Comparison of ENCODE assay signal across 8 cellular contexts in the genomic region with DNA sequence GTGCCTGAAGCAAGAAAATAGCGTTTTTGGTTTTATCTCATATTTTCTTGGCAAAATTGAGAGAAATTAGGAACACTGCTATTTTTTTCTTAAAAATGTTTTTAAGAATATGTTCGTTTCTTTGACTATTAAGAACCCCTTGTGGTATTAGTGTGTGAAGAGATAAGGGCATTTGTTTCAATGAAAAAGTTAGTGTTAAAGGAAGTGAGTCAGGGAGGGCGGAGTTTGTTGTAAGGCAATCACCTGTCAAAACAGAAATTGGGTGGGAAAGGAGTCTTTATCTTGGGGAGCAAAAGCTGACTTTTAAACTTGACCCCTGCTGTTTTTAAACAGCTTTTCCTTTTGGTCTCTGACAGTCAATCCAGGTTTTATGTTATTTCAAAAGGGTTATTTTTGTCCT. TPM values are rescaled to one million over a fixed set of nuclear protein-coding genes. Genes with fewer than 3 reads are reported as not detected.
DNase-seq lines count a peak whose midpoint lies in the region; ATAC-seq and TF ChIP-seq lines count a peak whose summit lies in the region.

No MANE protein-coding gene starts in this region.

- H3K4me3 Mint-ChIP-seq in activated T-cell treated with anti-CD3 and anti-CD28 coated beads, Interleukin-2, amount 50 U/mL, for 72 hours = peak overlapping the region; percentile 98 to 99

- peak overlapping the region; percentile 90 for H3K4me3 ChIP-seq in HUES6 (ENCODE audit: low read depth, low read length)
- H3K4me3 ChIP-seq in iPS-18a (ENCODE audit: low read length) = peak overlapping the region; percentile 89
- H3K4me3 ChIP-seq in gastrocnemius medialis = no peak overlapping the region

- peaks cover 4% of the 10 kb centered on the region; the same call in 1 of the 2 replicates for H3K36me3 ChIP-seq in HUES6 (ENCODE audit: control insufficient read depth, insufficient read depth, low read length)
- H3K36me3 ChIP-seq in iPS-18a (ENCODE audit: control insufficient read depth, low read depth, low read length) = no peaks in the 10 kb centered on the region
- no peaks in the 10 kb centered on the region for H3K36me3 ChIP-seq in gastrocnemius medialis

- H3K36me3 Mint-ChIP-seq in activated T-cell treated with anti-CD3 and anti-CD28 coated beads, Interleukin-2, amount 50 U/mL, for 72 hours (ENCODE audit: insufficient read depth in 2 of 2) = peaks cover 4 to 5% of the 10 kb centered on the region in 2 donors

- no peak for ATAC-seq in activated T-cell treated with anti-CD3 and anti-CD28 coated beads, Interleukin-2, amount 50 U/mL, for 72 hours (replicated peaks in 1 of 2)
- ATAC-seq in HG03571 (IDR thresholded peaks at IDR 0.05; ENCODE audit: unreplicated experiment) = no peak
- ATAC-seq in gastrocnemius medialis = no peak

- in situ Hi-C loops in gastrocnemius medialis (cut with MboI; ENCODE audit: low sequenced_read_pairs in 4 of 4) = no loop called here

- intact Hi-C loops in gastrocnemius medialis (cut with DNase I; ENCODE audit: low total_unique reads) = loop anchor here (10.0 kb wide), 1 partner anchor 1159 kb away; a partner anchor contains a TSS

- H3K9me3 ChIP-seq in HUES6 (ENCODE audit: control insufficient read depth, insufficient read depth, low read depth, low read length) = no peaks in the 10 kb centered on the region
- no peaks in the 10 kb centered on the region for H3K9me3 ChIP-seq in iPS-18a (ENCODE audit: control insufficient read depth, low read depth, low read length)
- no peaks in the 10 kb centered on the region for H3K9me3 ChIP-seq in gastrocnemius medialis

- peak overlapping the region; percentile 60 for H3K27ac Mint-ChIP-seq in activated T-cell treated with anti-CD3 and anti-CD28 coated beads, Interleukin-2, amount 50 U/mL, for 72 hours

- H3K4me1 ChIP-seq in HUES6 (ENCODE audit: control insufficient read depth, insufficient read depth, low read length) = peaks cover 19% of the 10 kb centered on the region
- peaks cover 13% of the 10 kb centered on the region for H3K4me1 ChIP-seq in iPS-18a (ENCODE audit: control insufficient read depth, low read depth, low read length)
- peaks cover 19% of the 10 kb centered on the region in 2 donors for H3K4me1 ChIP-seq in gastrocnemius medialis

- no peak for TF ChIP-seq CTCF in gastrocnemius medialis (IDR thresholded peaks at IDR 0.05 in 4 of 5, conservative IDR thresholded peaks at IDR 0.05 in 1 of 5)

- no peak for TF ChIP-seq POLR2A in gastrocnemius medialis (IDR thresholded peaks at IDR 0.05)

- H3K27me3 Mint-ChIP-seq in activated T-cell treated with anti-CD3 and anti-CD28 coated beads, Interleukin-2, amount 50 U/mL, for 72 hours (ENCODE audit: low read depth) = no peaks in the 10 kb centered on the region

- peak; percentile 23 to 53 for DNase-seq in AML-193 (lab: John Stamatoyannopoulos, UW)
- DNase-seq in activated T-cell treated with anti-CD3 and anti-CD28 coated beads, Interleukin-2, amount 50 U/mL, for 72 hours = peak in 1 of 2 donors; percentile 24
- DNase-seq in HPDE6-E6E7 (ENCODE audit: extremely low spot score) = no peak
- DNase-seq in pons (ENCODE audit: low spot score) = no peak
- no peak for DNase-seq in gastrocnemius medialis

- no peak overlapping the region for H3K9ac ChIP-seq in HUES6 (ENCODE audit: low read length)
- no peak overlapping the region for H3K9ac ChIP-seq in iPS-18a (ENCODE audit: low read length)

- peaks cover 50% of the 10 kb centered on the region for H3K4me1 Mint-ChIP-seq in activated T-cell treated with anti-CD3 and anti-CD28 coated beads, Interleukin-2, amount 50 U/mL, for 72 hours (ENCODE audit: low read depth)

- H3K27me3 ChIP-seq in HUES6 (ENCODE audit: control insufficient read depth, insufficient read depth, low read length) (no peaks in the 10 kb centered on the region), iPS-18a (ENCODE audit: control insufficient read depth, insufficient read depth, low read length) (no peaks in the 10 kb centered on the region), gastrocnemius medialis (no peaks in the 10 kb centered on the region)

- H3K9me3 Mint-ChIP-seq in activated T-cell treated with anti-CD3 and anti-CD28 coated beads, Interleukin-2, amount 50 U/mL, for 72 hours = no peaks in the 10 kb centered on the region

- no peak overlapping the region; the same call in 1 of the 2 replicates for H3K27ac ChIP-seq in HUES6 (ENCODE audit: low read depth, low read length)
- no peak overlapping the region for H3K27ac ChIP-seq in iPS-18a (ENCODE audit: low read length)
- no peak overlapping the region for H3K27ac ChIP-seq in gastrocnemius medialis

RNA-seq across cellular contexts. Expression of a gene that starts 4.2 kb away (rescaled TPM):
- 10 to 100 TPM; 11.2 to 13.1 TPM for total RNA-seq in activated T-cell treated with anti-CD3 and anti-CD28 coated beads, Interleukin-2, amount 50 U/mL, for 72 hours
- total RNA-seq in gastrocnemius medialis = 1 to 10 TPM; 1.5 to 2.0 (median 1.7) TPM

Comparison
In these comparisons a context has a peak if more than half of its experiments do, and no peak if none do; other contexts are left out.
1. DNase-seq: peak in AML-193 (2 of 2); none in HPDE6-E6E7 (single experiment), pons (single experiment) and gastrocnemius medialis (0 of 2).
2. H3K4me3 ChIP-seq: peak in HUES6 (single experiment) and iPS-18a (single experiment); none in gastrocnemius medialis (0 of 4).
3. RNA of a gene that starts 4.2 kb away (total RNA-seq): 11.2 to 13.1 TPM in activated T-cell treated with anti-CD3 and anti-CD28 coated beads, Interleukin-2, amount 50 U/mL, for 72 hours; 1.5 to 2.0 TPM in gastrocnemius medialis; every median in the first group is over 4 times any median in the second.